9 cellular contexts compared by ENCODE assay signal in the genomic region with DNA sequence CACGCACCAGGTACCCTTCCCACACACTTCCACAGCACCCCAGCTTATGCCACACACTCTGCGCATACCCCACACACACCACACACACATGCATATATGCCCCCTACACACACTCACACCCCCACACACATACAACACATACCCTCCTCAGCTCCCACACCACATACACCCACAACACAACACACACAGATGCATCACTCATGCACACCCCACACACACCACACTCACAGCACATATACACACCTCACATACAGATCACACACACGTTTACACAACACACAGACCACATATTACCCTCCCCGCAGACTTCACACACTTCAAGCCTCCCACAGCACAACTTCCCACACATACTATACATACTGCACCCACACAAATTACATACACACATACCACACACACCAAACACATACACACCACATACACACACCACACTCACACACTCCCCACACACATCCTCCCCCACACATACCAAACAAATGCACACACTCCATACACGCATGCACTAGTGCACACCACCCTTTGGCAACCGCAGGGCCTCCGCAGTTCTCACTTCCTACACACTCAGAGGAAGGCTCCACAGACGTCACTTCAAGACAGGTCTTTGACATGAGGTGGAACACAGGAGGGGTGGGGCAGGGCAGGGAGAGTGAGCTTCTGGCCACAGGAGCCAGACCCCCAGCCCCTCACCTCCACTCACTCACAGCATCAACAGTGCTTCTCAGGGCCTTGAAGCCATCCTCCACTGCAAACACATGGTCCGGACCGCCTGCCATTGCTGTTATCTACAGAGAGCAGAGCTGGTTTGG. TPM values are rescaled to one million over a fixed set of nuclear protein-coding genes. Genes with fewer than 3 reads are reported as not detected.
A peak's percentile ranks its signal among the peaks of the same experiment; 100 is the strongest.
DNase-seq lines count a peak whose midpoint lies in the region; ATAC-seq and TF ChIP-seq lines count a peak whose summit lies in the region.
"Had no signal": no experiment of that assay in that cellular context is flagged by ENCODE, and none has a peak within 500 bp of the region (broad histone marks: within the 10 kb centered on the region; RNA-seq: fewer than 3 reads in every experiment).

No MANE protein-coding gene starts in this region.

- intact Hi-C loops in transverse colon (cut with DNase I; ENCODE audit: low total_unique reads) (no loop called here), thyroid gland (cut with DNase I) (no loop called here)

- 74 to 82% methylated on average over 3 to 10 of the region's 10 CpGs for WGBS in transverse colon (ENCODE audit: low coverage in 1 of 2), 2 donors
- WGBS in thyroid gland, 2 donors: 79 to 94% methylated on average over 10 of the region's 10 CpGs

- H3K9me3 ChIP-seq in transverse colon (no peaks in the 10 kb centered on the region), thyroid gland (no peaks in the 10 kb centered on the region)
- H3K9me3 ChIP-seq: heart left ventricle had no signal

- no peak for TF ChIP-seq POLR2A in transverse colon (IDR thresholded peaks at IDR 0.05)
- TF ChIP-seq POLR2A in thyroid gland (IDR thresholded peaks at IDR 0.05): no peak

- TF ChIP-seq CTCF in coronary artery (IDR thresholded peaks at IDR 0.05) (no peak), transverse colon (IDR thresholded peaks at IDR 0.05) (no peak), thyroid gland (IDR thresholded peaks at IDR 0.05) (no peak)

- H3K4me1 ChIP-seq in transverse colon (no peaks in the 10 kb centered on the region), thyroid gland (no peaks in the 10 kb centered on the region)
- H3K4me1 ChIP-seq: heart left ventricle had no signal

- peak in 3 of 5 donors; percentile 26 to 86 (median 44) for DNase-seq in T-helper 1 cell
- peak; percentile 46 for DNase-seq in coronary artery (ENCODE audit: low spot score)
- DNase-seq in transverse colon: peak; percentile 29
- DNase-seq in thyroid gland: no peak
- DNase-seq in amniotic stem cell (lab: John Stamatoyannopoulos, UW): no peak
- DNase-seq in NCI-H1417 (lab: John Stamatoyannopoulos, UW): no peak

- H3K27ac ChIP-seq in coronary artery (no peak overlapping the region), transverse colon (peak overlapping the region; percentile 21 to 31 (median 24)), thyroid gland (no peak overlapping the region)

- H3K36me3 ChIP-seq in transverse colon (no peaks in the 10 kb centered on the region), thyroid gland (no peaks in the 10 kb centered on the region)
- H3K36me3 ChIP-seq: heart left ventricle had no signal

- ATAC-seq in GM21529 (IDR thresholded peaks at IDR 0.05; ENCODE audit: unreplicated experiment): peak; percentile 79
- ATAC-seq: heart left ventricle had no signal

- in situ Hi-C loops in transverse colon (cut with MboI; ENCODE audit: low pct_ligation_motif_present in 1 of 4, low pct_unique_long_range_greater_than_20kb in 1 of 4, low sequenced_read_pairs in 3 of 4): no loop called here

- no peak overlapping the region for H3K4me3 ChIP-seq in coronary artery
- H3K4me3 ChIP-seq in transverse colon: peak overlapping the region in 1 of 4 donors; percentile 11
- no peak overlapping the region for H3K4me3 ChIP-seq in thyroid gland (replicated peaks in 1 of 3)

- H3K27me3 ChIP-seq in transverse colon: no peaks in the 10 kb centered on the region
- H3K27me3 ChIP-seq in thyroid gland: no peaks in the 10 kb centered on the region
- H3K27me3 ChIP-seq: heart left ventricle had no signal

- no peak for TF ChIP-seq EP300 in transverse colon (IDR thresholded peaks at IDR 0.05; ENCODE audit: low read depth)

RNA-seq across cellular contexts. Expression of gene ANTXRL, which starts 18.5 kb away (rescaled TPM):
- total RNA-seq in transverse colon (not detected), thyroid gland (not detected)
- total RNA-seq: activated CD8-positive, alpha-beta memory T cell treated with anti-CD3 and anti-CD28 coated beads for 36 hours had no signal

Comparison
In these comparisons a context has a peak if more than half of its experiments do, and no peak if none do; other contexts are left out.
1. DNase-seq: peak in T-helper 1 cell (3 of 5), coronary artery (single experiment) and transverse colon (single experiment); none in thyroid gland (0 of 2), amniotic stem cell (single experiment) and NCI-H1417 (0 of 3).
2. H3K27ac ChIP-seq: peak in transverse colon (4 of 4); none in coronary artery (0 of 2) and thyroid gland (0 of 3).